Comparison of ENCODE assay signal across 26 cellular contexts in genomic region chr1:231318015-231318355, GRCh38.
"Had no signal": no experiment of that assay in that cellular context is flagged by ENCODE, and none has a peak within 500 bp of the region (broad histone marks: within the 10 kb centered on the region; RNA-seq: fewer than 3 reads in every experiment).

No MANE protein-coding gene starts in this region.

- H3K27ac ChIP-seq: colonic mucosa, esophagus squamous epithelium, heart right ventricle, lower lobe of right lung, neutrophil, parathyroid adenoma, tibial artery, upper lobe of right lung, uterus had no signal

- H3K4me3 ChIP-seq: colonic mucosa, esophagus squamous epithelium, heart right ventricle, lower lobe of right lung, smooth muscle cell, tibial artery, upper lobe of right lung, uterus had no signal

- H3K4me3 Mint-ChIP-seq: dendritic cell treated with granulocyte-macrophage colony-stimulating factor and Interleukin-4, amounts not matched to agents 40 ng/mL and 50 ng/mL, for 4 days; natural killer cell; neural crest cell; stimulated activated naive CD8-positive, alpha-beta T cell treated with anti-CD3 and anti-CD28 coated beads, Interleukin-15, amount 100 ng/mL, for 72 hours had no signal

- H3K4me1 Mint-ChIP-seq: neural crest cell had no signal

- DNase-seq: colonic mucosa; effector memory CD4-positive, alpha-beta T cell; esophagus squamous epithelium; foreskin melanocyte; glutamatergic neuron; heart right ventricle; hippocampal formation; left ventricle myocardium superior; lower lobe of right lung; natural killer cell; stimulated activated CD4-positive, alpha-beta T cell treated with anti-CD3 and anti-CD28 coated beads, Interleukin-12 subunit alpha, Interleukin-12 subunit beta, amount 100 ng/mL, for 4 hours; stimulated activated CD4-positive, alpha-beta T cell treated with anti-CD3 and anti-CD28 coated beads, Interleukin-1b, Interleukin-23, amount 100 ng/mL, for 48 hours; stimulated activated CD4-positive, alpha-beta T cell treated with anti-CD3 and anti-CD28 coated beads, Interleukin-4, amount 100 ng/mL, for 1 hour; stimulated activated CD8-positive, alpha-beta memory T cell treated with anti-CD3 and anti-CD28 coated beads, Interleukin-4, amount 100 ng/mL, for 48 hours; stimulated activated naive CD4-positive, alpha-beta T cell; stimulated activated naive CD8-positive, alpha-beta T cell treated with anti-CD3 and anti-CD28 coated beads, Interleukin-15, amount 100 ng/mL, for 72 hours; tibial artery; upper lobe of right lung; uterus had no signal

- H3K27me3 ChIP-seq: colonic mucosa, esophagus squamous epithelium, heart right ventricle, neutrophil, tibial artery, upper lobe of right lung, uterus had no signal

- H3K9me3 Mint-ChIP-seq: dendritic cell treated with granulocyte-macrophage colony-stimulating factor and Interleukin-4, amounts not matched to agents 40 ng/mL and 50 ng/mL, for 4 days; natural killer cell; neural crest cell; stimulated activated naive CD8-positive, alpha-beta T cell treated with anti-CD3 and anti-CD28 coated beads, Interleukin-15, amount 100 ng/mL, for 72 hours had no signal

- H3K27ac Mint-ChIP-seq: dendritic cell treated with granulocyte-macrophage colony-stimulating factor and Interleukin-4, amounts not matched to agents 40 ng/mL and 50 ng/mL, for 4 days; natural killer cell; progenitor cell of endocrine pancreas; stimulated activated naive CD8-positive, alpha-beta T cell treated with anti-CD3 and anti-CD28 coated beads, Interleukin-15, amount 100 ng/mL, for 72 hours had no signal

- H3K36me3 Mint-ChIP-seq: natural killer cell had no signal

- H3K36me3 ChIP-seq: colonic mucosa, esophagus squamous epithelium, heart right ventricle, lower lobe of right lung, neutrophil, tibial artery, upper lobe of right lung, uterus had no signal

- ATAC-seq: heart right ventricle; left ventricle myocardium superior; lower lobe of right lung; natural killer cell; sciatic nerve; stimulated activated naive CD8-positive, alpha-beta T cell treated with anti-CD3 and anti-CD28 coated beads, Interleukin-15, amount 100 ng/mL, for 72 hours; upper lobe of right lung had no signal

- H3K9me3 ChIP-seq: colonic mucosa, esophagus squamous epithelium, heart right ventricle, lower lobe of right lung, neutrophil, tibial artery, upper lobe of right lung, uterus had no signal

- H3K27me3 Mint-ChIP-seq: progenitor cell of endocrine pancreas; stimulated activated naive CD8-positive, alpha-beta T cell treated with anti-CD3 and anti-CD28 coated beads, Interleukin-15, amount 100 ng/mL, for 72 hours had no signal

- H3K4me1 ChIP-seq: colonic mucosa, esophagus squamous epithelium, heart right ventricle, lower lobe of right lung, parathyroid adenoma, tibial artery, upper lobe of right lung, uterus had no signal
